In the genomic region with DNA sequence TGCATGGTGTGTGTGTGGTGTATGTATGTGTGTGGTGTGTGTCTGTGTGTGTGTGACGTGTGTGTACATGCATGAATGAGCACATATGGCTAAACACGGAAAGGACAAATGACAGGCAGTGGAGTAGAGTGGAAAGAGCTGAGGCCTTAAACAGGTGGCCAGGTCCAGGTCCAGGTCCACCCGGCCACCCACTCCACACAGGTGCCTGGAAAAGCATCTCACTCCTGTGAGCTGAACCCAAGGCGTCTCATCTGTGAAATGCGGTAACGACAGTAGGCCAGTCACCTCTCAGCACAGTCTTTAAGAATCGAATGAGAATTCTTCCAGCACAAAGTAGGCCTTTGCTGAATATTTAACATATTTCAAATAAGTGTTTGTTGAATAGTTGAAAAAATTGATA, we compare ENCODE assay signal across 2 cellular contexts.
TF ChIP-seq lines count a peak whose summit lies in the region.

No MANE protein-coding gene starts in this region.

TF ChIP-seq in HepG2, 621 proteins besides CTCF, POLR2A, EP300 and RAD21:
- TF ChIP-seq, protein P1, sequence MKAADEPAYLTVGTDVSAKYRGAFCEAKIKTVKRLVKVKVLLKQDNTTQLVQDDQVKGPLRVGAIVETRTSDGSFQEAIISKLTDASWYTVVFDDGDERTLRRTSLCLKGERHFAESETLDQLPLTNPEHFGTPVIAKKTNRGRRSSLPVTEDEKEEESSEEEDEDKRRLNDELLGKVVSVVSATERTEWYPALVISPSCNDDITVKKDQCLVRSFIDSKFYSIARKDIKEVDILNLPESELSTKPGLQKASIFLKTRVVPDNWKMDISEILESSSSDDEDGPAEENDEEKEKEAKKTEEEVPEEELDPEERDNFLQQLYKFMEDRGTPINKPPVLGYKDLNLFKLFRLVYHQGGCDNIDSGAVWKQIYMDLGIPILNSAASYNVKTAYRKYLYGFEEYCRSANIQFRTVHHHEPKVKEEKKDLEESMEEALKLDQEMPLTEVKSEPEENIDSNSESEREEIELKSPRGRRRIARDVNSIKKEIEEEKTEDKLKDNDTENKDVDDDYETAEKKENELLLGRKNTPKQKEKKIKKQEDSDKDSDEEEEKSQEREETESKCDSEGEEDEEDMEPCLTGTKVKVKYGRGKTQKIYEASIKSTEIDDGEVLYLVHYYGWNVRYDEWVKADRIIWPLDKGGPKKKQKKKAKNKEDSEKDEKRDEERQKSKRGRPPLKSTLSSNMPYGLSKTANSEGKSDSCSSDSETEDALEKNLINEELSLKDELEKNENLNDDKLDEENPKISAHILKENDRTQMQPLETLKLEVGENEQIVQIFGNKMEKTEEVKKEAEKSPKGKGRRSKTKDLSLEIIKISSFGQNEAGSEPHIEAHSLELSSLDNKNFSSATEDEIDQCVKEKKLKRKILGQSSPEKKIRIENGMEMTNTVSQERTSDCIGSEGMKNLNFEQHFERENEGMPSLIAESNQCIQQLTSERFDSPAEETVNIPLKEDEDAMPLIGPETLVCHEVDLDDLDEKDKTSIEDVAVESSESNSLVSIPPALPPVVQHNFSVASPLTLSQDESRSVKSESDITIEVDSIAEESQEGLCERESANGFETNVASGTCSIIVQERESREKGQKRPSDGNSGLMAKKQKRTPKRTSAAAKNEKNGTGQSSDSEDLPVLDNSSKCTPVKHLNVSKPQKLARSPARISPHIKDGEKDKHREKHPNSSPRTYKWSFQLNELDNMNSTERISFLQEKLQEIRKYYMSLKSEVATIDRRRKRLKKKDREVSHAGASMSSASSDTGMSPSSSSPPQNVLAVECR (CRISPR knock-in tag; IDR thresholded peaks at IDR 0.05; ENCODE audit: borderline replicate concordance) = no peak
- TF ChIP-seq CREB1 (IDR thresholded peaks at IDR 0.05) (0 out of 2 replicates have a peak, but pooled peaks have one; percentile 27), CREB1 (CRISPR knock-in tag; IDR thresholded peaks at IDR 0.05) (no peak)

TF ChIP-seq in H1, 55 proteins besides CTCF, POLR2A, EP300 and RAD21:
- TF ChIP-seq, protein P2, sequence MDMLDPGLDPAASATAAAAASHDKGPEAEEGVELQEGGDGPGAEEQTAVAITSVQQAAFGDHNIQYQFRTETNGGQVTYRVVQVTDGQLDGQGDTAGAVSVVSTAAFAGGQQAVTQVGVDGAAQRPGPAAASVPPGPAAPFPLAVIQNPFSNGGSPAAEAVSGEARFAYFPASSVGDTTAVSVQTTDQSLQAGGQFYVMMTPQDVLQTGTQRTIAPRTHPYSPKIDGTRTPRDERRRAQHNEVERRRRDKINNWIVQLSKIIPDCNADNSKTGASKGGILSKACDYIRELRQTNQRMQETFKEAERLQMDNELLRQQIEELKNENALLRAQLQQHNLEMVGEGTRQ (IDR thresholded peaks at IDR 0.05; ENCODE audit: low read length) = no peak
- TF ChIP-seq BRCA1 (IDR thresholded peaks at IDR 0.05; ENCODE audit: low read depth, low read length) (no peak), KDM5A (IDR thresholded peaks at IDR 0.05; ENCODE audit: low read length) (no peak), RNF2 (IDR thresholded peaks at IDR 0.05; ENCODE audit: borderline replicate concordance, low read depth, low read length, missing control alignments, poor library complexity, severe bottlenecking) (no peak)
- TF ChIP-seq, protein P3, sequence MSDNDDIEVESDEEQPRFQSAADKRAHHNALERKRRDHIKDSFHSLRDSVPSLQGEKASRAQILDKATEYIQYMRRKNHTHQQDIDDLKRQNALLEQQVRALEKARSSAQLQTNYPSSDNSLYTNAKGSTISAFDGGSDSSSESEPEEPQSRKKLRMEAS (IDR thresholded peaks at IDR 0.05) = no peak
